1 cellular context compared by ENCODE assay signal in the genomic region with DNA sequence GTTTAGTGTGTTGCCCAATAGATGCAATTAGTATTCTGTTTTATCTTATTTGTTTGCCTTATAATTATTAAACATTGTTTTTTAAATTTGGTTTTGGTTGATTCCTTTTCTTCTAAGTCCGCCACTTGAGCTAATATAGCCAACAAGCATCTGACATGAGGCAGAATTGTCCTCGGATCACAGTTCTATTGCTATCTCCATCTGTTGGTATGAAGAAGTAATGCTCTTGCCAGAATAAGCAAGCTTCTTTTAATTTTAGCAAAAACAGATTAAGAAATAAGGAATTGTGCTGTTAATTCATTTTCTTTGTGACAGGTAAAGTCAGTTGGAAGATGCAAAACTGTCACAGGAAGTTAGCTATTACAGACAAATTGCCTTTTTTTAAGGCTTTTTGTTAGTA.
TF ChIP-seq lines count a peak whose summit lies in the region.

No MANE protein-coding gene starts in this region.

TF ChIP-seq in IMR-90, 13 proteins besides CTCF, POLR2A, EP300 and RAD21 (continued from another document):
- TF ChIP-seq MAFK (IDR thresholded peaks at IDR 0.05; ENCODE audit: low read depth, low read length): no peak
